Comparison of ENCODE assay signal across 17 cellular contexts in the genomic region with DNA sequence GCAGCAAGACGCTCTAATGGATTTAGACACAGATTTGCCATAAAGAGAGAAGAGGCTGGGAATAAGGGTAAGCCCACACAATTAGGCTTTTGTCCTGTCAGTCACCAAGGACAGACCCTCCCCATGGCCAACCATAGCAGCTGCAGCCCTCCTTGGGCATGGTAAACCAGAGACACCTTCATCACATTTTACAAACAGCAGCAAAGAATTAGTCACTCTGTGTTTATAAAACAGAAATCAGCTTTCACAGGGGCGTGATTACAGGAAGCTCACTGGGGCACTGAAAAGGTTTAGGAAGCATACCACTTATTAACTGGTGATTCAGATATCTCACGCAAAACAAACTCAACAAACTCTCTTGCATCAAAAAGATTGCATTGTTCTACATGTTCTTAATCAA. TPM values are rescaled to one million over a fixed set of nuclear protein-coding genes. Genes with fewer than 3 reads are reported as not detected.
A peak's percentile ranks its signal among the peaks of the same experiment; 100 is the strongest.
DNase-seq lines count a peak whose midpoint lies in the region; ATAC-seq and TF ChIP-seq lines count a peak whose summit lies in the region.
"Had no signal": no experiment of that assay in that cellular context is flagged by ENCODE, and none has a peak within 500 bp of the region (broad histone marks: within the 10 kb centered on the region; RNA-seq: fewer than 3 reads in every experiment).

No MANE protein-coding gene starts in this region.

- H3K4me3 ChIP-seq in epithelial cell of esophagus (ENCODE audit: low read length) (no peak overlapping the region), gastrocnemius medialis (peak overlapping the region in 3 of 4 donors; percentile 3 to 83 (median 10))
- H3K4me3 ChIP-seq: ascending aorta, esophagus squamous epithelium, left lung had no signal

- H3K4me1 ChIP-seq in gastrocnemius medialis, result peaks cover 44 to 62% of the 10 kb centered on the region in 2 donors
- H3K4me1 ChIP-seq: ascending aorta, esophagus squamous epithelium had no signal

- H3K27me3 ChIP-seq in gastrocnemius medialis, result no peaks in the 10 kb centered on the region
- H3K27me3 ChIP-seq: ascending aorta, esophagus squamous epithelium, left lung had no signal

- intact Hi-C loops in gastrocnemius medialis (cut with DNase I; ENCODE audit: low total_unique reads), result no loop called here

- DNase-seq in H4 (ENCODE audit: low spot score) (peak; percentile 66), NCI-H69 (lab: John Stamatoyannopoulos, UW) (peak; percentile 40), epithelial cell of esophagus (ENCODE audit: low read depth) (peak; percentile 54), gastrocnemius medialis (no peak), midbrain (lab: John Stamatoyannopoulos, UW) (no peak), NCI-H1048 (lab: John Stamatoyannopoulos, UW) (no peak)
- DNase-seq: activated CD4-positive, alpha-beta T cell treated with anti-CD3 and anti-CD28 coated beads for 1 hour; activated gamma-delta T cell; DMS53; esophagus squamous epithelium; hippocampal formation; left lung; naive B cell; NCI-H2081 treated with DMSO at 0.1 percent for 48 hours; SHP77 had no signal

- in situ Hi-C loops in gastrocnemius medialis (cut with MboI; ENCODE audit: low sequenced_read_pairs in 4 of 4), result loop anchor here in 1 of 4 donors (5.0 kb wide), 1 partner anchor 34 kb away; no protein-coding TSS in a partner anchor

- ATAC-seq in gastrocnemius medialis (no peak), GM19467 (IDR thresholded peaks at IDR 0.05; ENCODE audit: unreplicated experiment) (no peak)
- ATAC-seq: left lung had no signal

- no peak for TF ChIP-seq POLR2A in gastrocnemius medialis (IDR thresholded peaks at IDR 0.05)

- H3K36me3 ChIP-seq in gastrocnemius medialis, result peaks cover 0 to 8% of the 10 kb centered on the region in 2 donors
- H3K36me3 ChIP-seq: ascending aorta, esophagus squamous epithelium, left lung had no signal

- no peaks in the 10 kb centered on the region for H3K9me3 ChIP-seq in gastrocnemius medialis
- H3K9me3 ChIP-seq: ascending aorta, esophagus squamous epithelium, left lung had no signal

- no peak for TF ChIP-seq CTCF in epithelial cell of esophagus (IDR thresholded peaks at IDR 0.05; ENCODE audit: insufficient read depth, low read depth, low read length, missing control alignments)
- TF ChIP-seq CTCF in gastrocnemius medialis (IDR thresholded peaks at IDR 0.05 in 4 of 5, conservative IDR thresholded peaks at IDR 0.05 in 1 of 5), result no peak

- peak overlapping the region; percentile 90 to 99 (median 96) for H3K27ac ChIP-seq in gastrocnemius medialis
- H3K27ac ChIP-seq: ascending aorta, esophagus squamous epithelium, left lung had no signal

RNA-seq across cellular contexts. Expression of gene ZNF622, which starts 37.3 kb away (rescaled TPM):
- total RNA-seq in H4 (2014; rRNA removed; shearing (Covaris generic)), result 55.0 and 55.8 TPM in 2 replicates
- total RNA-seq in gastrocnemius medialis, result 100 to 1,000 TPM in 2 of 4 donors, 10 to 100 TPM in 2; 44.8 to 150 (median 75.1) TPM

Comparison
In these comparisons a context has a peak if more than half of its experiments do, and no peak if none do; other contexts are left out.
1. DNase-seq: peak in H4 (single experiment), NCI-H69 (single experiment) and epithelial cell of esophagus (single experiment); none in gastrocnemius medialis (0 of 2), midbrain (single experiment) and NCI-H1048 (single experiment).